In the genomic region with DNA sequence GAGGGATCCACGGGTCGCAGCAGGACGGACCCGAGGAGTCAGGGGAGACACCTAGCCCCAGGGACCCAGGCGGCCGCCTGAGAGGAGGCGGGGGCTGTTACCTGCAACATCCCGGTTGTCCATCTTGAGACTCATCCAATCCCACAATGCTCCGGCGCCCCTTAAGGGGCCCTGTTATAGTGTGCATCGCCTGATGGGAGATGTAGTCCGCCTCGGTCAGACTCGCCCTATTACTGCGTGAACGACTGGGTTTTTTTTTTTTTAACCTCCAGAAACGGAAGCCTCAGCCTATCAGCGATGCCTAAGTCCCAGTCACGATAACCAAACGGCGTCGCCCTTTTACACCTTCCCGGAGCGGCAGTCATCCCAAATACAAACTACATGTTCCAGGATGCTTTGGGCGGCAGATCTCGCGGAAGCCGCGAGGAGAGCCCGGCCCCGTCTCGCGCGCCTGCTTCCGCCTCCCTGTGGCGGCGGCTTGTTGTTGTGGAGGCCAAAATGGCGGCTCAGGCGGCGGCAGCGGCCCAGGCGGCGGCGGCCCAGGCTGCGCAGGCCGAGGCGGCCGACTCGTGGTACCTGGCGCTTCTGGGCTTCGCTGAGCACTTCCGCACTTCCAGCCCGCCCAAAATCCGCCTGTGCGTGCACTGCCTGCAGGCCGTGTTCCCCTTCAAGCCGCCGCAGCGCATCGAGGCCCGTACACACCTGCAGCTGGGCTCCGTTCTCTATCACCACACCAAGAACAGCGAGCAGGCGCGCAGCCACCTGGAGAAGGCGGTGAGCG, we compare ENCODE assay signal across 8 cellular contexts. TPM values are rescaled to one million over a fixed set of nuclear protein-coding genes. Genes with fewer than 3 reads are reported as not detected.
DNase-seq lines count a peak whose midpoint lies in the region; ATAC-seq and TF ChIP-seq lines count a peak whose summit lies in the region.

A gene with protein sequence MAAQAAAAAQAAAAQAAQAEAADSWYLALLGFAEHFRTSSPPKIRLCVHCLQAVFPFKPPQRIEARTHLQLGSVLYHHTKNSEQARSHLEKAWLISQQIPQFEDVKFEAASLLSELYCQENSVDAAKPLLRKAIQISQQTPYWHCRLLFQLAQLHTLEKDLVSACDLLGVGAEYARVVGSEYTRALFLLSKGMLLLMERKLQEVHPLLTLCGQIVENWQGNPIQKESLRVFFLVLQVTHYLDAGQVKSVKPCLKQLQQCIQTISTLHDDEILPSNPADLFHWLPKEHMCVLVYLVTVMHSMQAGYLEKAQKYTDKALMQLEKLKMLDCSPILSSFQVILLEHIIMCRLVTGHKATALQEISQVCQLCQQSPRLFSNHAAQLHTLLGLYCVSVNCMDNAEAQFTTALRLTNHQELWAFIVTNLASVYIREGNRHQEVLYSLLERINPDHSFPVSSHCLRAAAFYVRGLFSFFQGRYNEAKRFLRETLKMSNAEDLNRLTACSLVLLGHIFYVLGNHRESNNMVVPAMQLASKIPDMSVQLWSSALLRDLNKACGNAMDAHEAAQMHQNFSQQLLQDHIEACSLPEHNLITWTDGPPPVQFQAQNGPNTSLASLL (plus strand): TSS at position 468 of the 781 bp plus-strand sequence. CDS start 31 bp downstream, at position 499.
A gene with protein sequence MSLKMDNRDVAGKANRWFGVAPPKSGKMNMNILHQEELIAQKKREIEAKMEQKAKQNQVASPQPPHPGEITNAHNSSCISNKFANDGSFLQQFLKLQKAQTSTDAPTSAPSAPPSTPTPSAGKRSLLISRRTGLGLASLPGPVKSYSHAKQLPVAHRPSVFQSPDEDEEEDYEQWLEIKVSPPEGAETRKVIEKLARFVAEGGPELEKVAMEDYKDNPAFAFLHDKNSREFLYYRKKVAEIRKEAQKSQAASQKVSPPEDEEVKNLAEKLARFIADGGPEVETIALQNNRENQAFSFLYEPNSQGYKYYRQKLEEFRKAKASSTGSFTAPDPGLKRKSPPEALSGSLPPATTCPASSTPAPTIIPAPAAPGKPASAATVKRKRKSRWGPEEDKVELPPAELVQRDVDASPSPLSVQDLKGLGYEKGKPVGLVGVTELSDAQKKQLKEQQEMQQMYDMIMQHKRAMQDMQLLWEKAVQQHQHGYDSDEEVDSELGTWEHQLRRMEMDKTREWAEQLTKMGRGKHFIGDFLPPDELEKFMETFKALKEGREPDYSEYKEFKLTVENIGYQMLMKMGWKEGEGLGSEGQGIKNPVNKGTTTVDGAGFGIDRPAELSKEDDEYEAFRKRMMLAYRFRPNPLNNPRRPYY (minus strand): TSS at position 148 of the 781 bp plus-strand sequence. CDS start 13 bp downstream, at position 135.

- no peaks in the 10 kb centered on the region for H3K9me3 Mint-ChIP-seq in type B pancreatic cell

- peak within 1 kb of the TSS; percentile 75 to 97 (median 92) for H3K27ac ChIP-seq in heart left ventricle

- H3K4me1 Mint-ChIP-seq in type B pancreatic cell (ENCODE audit: unreplicated experiment) = peaks cover 13% of the 10 kb centered on the region

- 0 to 1% (median 1%) methylated on average over 22 to 67 of the region's 67 CpGs for WGBS in heart left ventricle, 4 donors

- DNase-seq in NCI-H128 (lab: John Stamatoyannopoulos, UW; ENCODE audit: unreplicated experiment) (peak; percentile 88), SW480 (ENCODE audit: low spot score) (peak; percentile 94), adipocyte (ENCODE audit: low read depth) (peak; percentile 97), heart left ventricle (peak; percentile 88 to 94 (median 92)), pons (ENCODE audit: low spot score) (peak; percentile 92), type B pancreatic cell (ENCODE audit: extremely low spot score, unreplicated experiment) (peak; percentile 92)

- peak; percentile 91 for ATAC-seq in HG02678 (IDR thresholded peaks at IDR 0.05; ENCODE audit: unreplicated experiment)
- peak; percentile 94 to 96 (median 94) for ATAC-seq in heart left ventricle

- peak within 1 kb of the TSS; percentile 100 for H3K9ac ChIP-seq in adipocyte (ENCODE audit: low read length)

- H3K4me3 ChIP-seq in adipocyte (ENCODE audit: low read length) (peak within 1 kb of the TSS; percentile 97), heart left ventricle (peak within 1 kb of the TSS; percentile 76 to 100 (median 94))

- TF ChIP-seq POLR2A in heart left ventricle (IDR thresholded peaks at IDR 0.05) = peak in 1 of 2 donors; percentile 45

- H3K27me3 ChIP-seq in adipocyte (replicated peaks; ENCODE audit: control insufficient read depth, insufficient read depth, low read length) = no peaks in the 10 kb centered on the region
- no peaks in the 10 kb centered on the region for H3K27me3 ChIP-seq in heart left ventricle

- H3K36me3 ChIP-seq in adipocyte (ENCODE audit: control insufficient read depth, insufficient read depth, low read length, severe bottlenecking) (peaks cover 26% of the 10 kb centered on the region), heart left ventricle (peaks cover 0 to 37% (median 27%) of the 10 kb centered on the region in 9 donors)

- TF ChIP-seq CTCF in GM12873 (IDR thresholded peaks at IDR 0.05; ENCODE audit: insufficient read depth, low read depth, low read length, missing control alignments) (peak; percentile 23), heart left ventricle (IDR thresholded peaks at IDR 0.05) (peak; percentile 20 to 65 (median 34)), type B pancreatic cell (conservative IDR thresholded peaks at IDR 0.05) (peak; percentile 37)

- intact Hi-C loops in heart left ventricle (cut with DNase I) = loop anchor here in 5 of 10 donors (1.0 to 10.0 kb wide), 4 partner anchors 116 to 128 kb away; a partner anchor contains a TSS

- no peaks in the 10 kb centered on the region for H3K27me3 Mint-ChIP-seq in type B pancreatic cell

- peaks cover 11% of the 10 kb centered on the region for H3K36me3 Mint-ChIP-seq in type B pancreatic cell

- H3K4me3 Mint-ChIP-seq in type B pancreatic cell = peak within 1 kb of the TSS; percentile 100

- peak within 1 kb of the TSS; percentile 100 for H3K27ac Mint-ChIP-seq in type B pancreatic cell

- H3K4me1 ChIP-seq in adipocyte (ENCODE audit: control insufficient read depth, insufficient read depth, low read length) (peaks cover 18% of the 10 kb centered on the region), heart left ventricle (peaks cover 4 to 65% (median 44%) of the 10 kb centered on the region in 12 donors)

- H3K9me3 ChIP-seq in adipocyte (ENCODE audit: control insufficient read depth, low read length) (no peaks in the 10 kb centered on the region), heart left ventricle (no peaks in the 10 kb centered on the region)

RNA-seq across cellular contexts. Expression of the first gene that starts in this region (rescaled TPM):
- 10 to 100 TPM; 26.5 to 46.4 (median 32.0) TPM for total RNA-seq in heart left ventricle
- 10 to 100 TPM; 15.7 to 28.5 TPM for polyA plus RNA-seq in heart left ventricle
- total RNA-seq in type B pancreatic cell (ENCODE audit: low replicate concordance) = 68.6 and 83.3 TPM in 2 replicates

RNA-seq across cellular contexts. Expression of the second gene that starts in this region (rescaled TPM):
- total RNA-seq in heart left ventricle (10 to 100 TPM; 34.2 to 53.4 (median 41.9) TPM), type B pancreatic cell (ENCODE audit: low replicate concordance) (60.8 and 86.8 TPM in 2 replicates)
- 10 to 100 TPM; 28.7 to 41.0 TPM for polyA plus RNA-seq in heart left ventricle

Comparison
In these comparisons a context has a peak if more than half of its experiments do, and no peak if none do; other contexts are left out.
1. Peak in every context shown above with its lines: DNase-seq, ATAC-seq, H3K4me3 ChIP-seq and H3K27ac ChIP-seq.